In the genomic region with DNA sequence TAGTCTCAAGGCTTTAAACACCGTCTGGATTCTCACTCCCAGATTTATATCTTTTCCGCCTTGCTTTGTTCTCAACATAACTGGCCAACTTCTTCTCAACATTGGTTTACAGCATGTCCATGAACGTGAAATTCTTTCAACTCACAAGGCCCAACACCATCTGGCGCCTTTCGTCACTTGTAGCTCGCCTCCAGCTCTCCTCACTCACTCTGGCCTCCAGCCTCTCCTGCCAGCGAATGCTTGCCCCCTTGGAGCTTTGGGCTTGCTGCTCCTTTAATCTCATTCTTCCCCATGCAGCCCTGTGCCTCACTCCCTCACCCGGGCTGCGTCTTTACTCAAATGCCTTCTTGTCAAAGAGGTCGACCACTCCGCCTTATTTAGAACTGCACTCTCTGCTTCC, we compare ENCODE assay signal across 35 cellular contexts.
"Had no signal": no experiment of that assay in that cellular context is flagged by ENCODE, and none has a peak within 500 bp of the region (broad histone marks: within the 10 kb centered on the region; RNA-seq: fewer than 3 reads in every experiment).

No MANE protein-coding gene starts in this region.

- H3K27me3 ChIP-seq: MG63 had no signal

- H3K4me2 ChIP-seq: KMS-11 had no signal

- H3K4me3 ChIP-seq: MG63 had no signal

- H3K9ac ChIP-seq: KMS-11 had no signal

- H3K9me3 ChIP-seq: MG63 had no signal

- DNase-seq: Karpas-422, Kasumi-1, KG1, MG63, MM.1S, MV-4-11, NCI-H1048, NCI-H1092, NCI-H1092 treated with DMSO at 0.1 percent for 48 hours, NCI-H1105, NCI-H1105 treated with DMSO at 0.1 percent for 48 hours, NCI-H1417, NCI-H1417 treated with DMSO at 0.1 percent for 48 hours, NCI-H1436, NCI-H1436 treated with DMSO at 0.1 percent for 48 hours, NCI-H146, NCI-H1694, NCI-H1694 treated with DMSO at 0.1 percent for 48 hours, NCI-H187, NCI-H187 treated with DMSO at 0.1 percent for 48 hours, NCI-H1930, NCI-H2029, NCI-H2029 treated with DMSO at 0.1 percent for 48 hours, NCI-H2081, NCI-H2081 treated with DMSO at 0.1 percent for 48 hours, NCI-H2107, NCI-H2171, NCI-H2171 treated with DMSO at 0.1 percent for 48 hours, NCI-H2227 treated with DMSO at 0.1 percent for 48 hours, NCI-H226, NCI-H345, NCI-H446, NCI-H446 treated with DMSO at 0.1 percent for 48 hours, NCI-H510A had no signal

- H3K27ac ChIP-seq: KMS-11 had no signal

- H3K36me3 ChIP-seq: MG63 had no signal
